In genomic region chr2:67840460-67841068, GRCh38 we compare ENCODE assay signal across 8 cellular contexts.
DNase-seq lines count a peak whose midpoint lies in the region; ATAC-seq, FAIRE-seq and TF ChIP-seq lines count a peak whose summit lies in the region.

No MANE protein-coding gene starts in this region.

- H3K27ac ChIP-seq in colonic mucosa (no peak overlapping the region), HepG2 (ENCODE audit: extremely low read length, insufficient read depth, low read length) (no peak overlapping the region)

- DNase-seq in Daoy (ENCODE audit: low read depth), result peak; percentile 73
- peak; percentile 25 for DNase-seq in GM20000 (ENCODE audit: low spot score)
- DNase-seq in KG1 (lab: John Stamatoyannopoulos, UW), result peak; percentile 20
- DNase-seq in RPMI7951 (ENCODE audit: low read depth), result peak; percentile 69
- DNase-seq in colonic mucosa, result peak; percentile 58
- peak; percentile 43 for DNase-seq in HepG2 (ENCODE audit: low spot score)
- peak; percentile 40 for DNase-seq in stromal cell of bone marrow (ENCODE audit: low read depth)

- no peaks in the 10 kb centered on the region for H3K36me3 ChIP-seq in colonic mucosa
- no peaks in the 10 kb centered on the region for H3K36me3 ChIP-seq in HepG2 (replicated peaks in 1 of 2; ENCODE audit: control insufficient read depth in 1 of 2, insufficient read depth in 2 of 2, low read length in 2 of 2)

- H3K4me3 ChIP-seq in colonic mucosa (no peak overlapping the region), HepG2 (replicated peaks in 1 of 3; ENCODE audit: insufficient read depth in 1 of 3, low read depth in 2 of 3, low read length in 3 of 3) (no peak overlapping the region)

- POLR2A ChIA-PET in HepG2 (lab: Yijun Ruan, JAX), result no interaction called here

- H3K4me2 ChIP-seq in HepG2 (ENCODE audit: low read depth, low read length), result no peak overlapping the region

- FAIRE-seq in HepG2 (lab: Jason Lieb, UNC), result peak; percentile 74

- TF ChIP-seq EP300 in HepG2 (IDR thresholded peaks at IDR 0.05; ENCODE audit: low read depth in 2 of 2, low read length in 2 of 2) (no peak), HepG2 (CRISPR knock-in tag; IDR thresholded peaks at IDR 0.05; ENCODE audit: borderline replicate concordance) (no peak)

- no peaks in the 10 kb centered on the region for H3K4me1 ChIP-seq in colonic mucosa
- no peaks in the 10 kb centered on the region for H3K4me1 ChIP-seq in HepG2 (ENCODE audit: insufficient read depth, low read length)

- peak; percentile 100 for ATAC-seq in HepG2
- ATAC-seq in HG03025 (IDR thresholded peaks at IDR 0.05; ENCODE audit: low FRiP score, unreplicated experiment), result no peak

- in situ Hi-C loops in HepG2 (cut with HindIII; ENCODE audit: extremely low pct_ligation_motif_present, low pct_unique_long_range_greater_than_20kb), result loop anchor here (10.0 to 25.0 kb wide), 2 partner anchors 1253 to 1406 kb away; partner anchors contain the start of gene MEIS1

- no peaks in the 10 kb centered on the region for H4K20me1 ChIP-seq in HepG2 (ENCODE audit: insufficient read depth, low read length)

- CTCF ChIA-PET in HepG2 (lab: Yijun Ruan, JAX; ENCODE audit: low intra/inter-chr PET ratio, low total read pairs), result no interaction called here

- TF ChIP-seq RAD21 in HepG2 (CRISPR knock-in tag; IDR thresholded peaks at IDR 0.05), result peak; percentile 80

- TF ChIP-seq CTCF in GM20000 (IDR thresholded peaks at IDR 0.05; ENCODE audit: extremely low read depth, missing control alignments) (no peak), colonic mucosa (IDR thresholded peaks at IDR 0.05) (peak; percentile 72), HepG2 (CRISPR knock-in tag; IDR thresholded peaks at IDR 0.05) (peak; percentile 92)

- H2AFZ ChIP-seq in HepG2 (ENCODE audit: low read length), result no peak overlapping the region

- H3K9ac ChIP-seq in colonic mucosa (ENCODE audit: low read depth in 2 of 2, low read length in 2 of 2), result no peak overlapping the region
- no peak overlapping the region for H3K9ac ChIP-seq in HepG2 (ENCODE audit: insufficient read depth, low read depth, low read length)

- intact Hi-C loops in colonic mucosa (cut with DNase I) (loop anchor here (10.0 kb wide), 2 partner anchors 1256 to 1416 kb away; no protein-coding TSS in a partner anchor), HepG2 (cut with micrococcal nuclease; ENCODE audit: unreplicated experiment) (loop anchor here (1.0 to 10.0 kb wide), 6 partner anchors 107 to 1826 kb away; no protein-coding TSS in a partner anchor)

- WGBS in HepG2 (ENCODE audit: low lambda C conversion rate), result 4% methylated on average over 5 of the region's 5 CpGs

- H3K27me3 ChIP-seq in colonic mucosa, result no peaks in the 10 kb centered on the region
- H3K27me3 ChIP-seq in HepG2 (ENCODE audit: control insufficient read depth in 1 of 2, insufficient read depth in 2 of 2, low read length in 2 of 2), result no peaks in the 10 kb centered on the region

- H3K79me2 ChIP-seq in HepG2 (ENCODE audit: insufficient read depth, low read length), result no peaks in the 10 kb centered on the region

- BruUV-seq in HepG2 (replicated peaks; lab: Mats Ljungman, UMichigan), result no TSS peak

- H3K9me3 ChIP-seq in colonic mucosa, result no peaks in the 10 kb centered on the region
- H3K9me3 ChIP-seq in HepG2 (ENCODE audit: low read length), result no peaks in the 10 kb centered on the region

- no peak for TF ChIP-seq POLR2A in HepG2 (IDR thresholded peaks at IDR 0.05; ENCODE audit: insufficient read depth in 1 of 2, low read depth in 2 of 2, low read length in 2 of 2)

TF ChIP-seq in HepG2, 621 proteins besides CTCF, POLR2A, EP300 and RAD21 (continues in another document):
- no peak for TF ChIP-seq SPEN (CRISPR knock-in tag; IDR thresholded peaks at IDR 0.05; ENCODE audit: low read depth)
- TF ChIP-seq ZBTB7B (CRISPR knock-in tag; IDR thresholded peaks at IDR 0.05), result no peak
- TF ChIP-seq ZNF780A (CRISPR knock-in tag; IDR thresholded peaks at IDR 0.05), result no peak
- TF ChIP-seq, protein P1, sequence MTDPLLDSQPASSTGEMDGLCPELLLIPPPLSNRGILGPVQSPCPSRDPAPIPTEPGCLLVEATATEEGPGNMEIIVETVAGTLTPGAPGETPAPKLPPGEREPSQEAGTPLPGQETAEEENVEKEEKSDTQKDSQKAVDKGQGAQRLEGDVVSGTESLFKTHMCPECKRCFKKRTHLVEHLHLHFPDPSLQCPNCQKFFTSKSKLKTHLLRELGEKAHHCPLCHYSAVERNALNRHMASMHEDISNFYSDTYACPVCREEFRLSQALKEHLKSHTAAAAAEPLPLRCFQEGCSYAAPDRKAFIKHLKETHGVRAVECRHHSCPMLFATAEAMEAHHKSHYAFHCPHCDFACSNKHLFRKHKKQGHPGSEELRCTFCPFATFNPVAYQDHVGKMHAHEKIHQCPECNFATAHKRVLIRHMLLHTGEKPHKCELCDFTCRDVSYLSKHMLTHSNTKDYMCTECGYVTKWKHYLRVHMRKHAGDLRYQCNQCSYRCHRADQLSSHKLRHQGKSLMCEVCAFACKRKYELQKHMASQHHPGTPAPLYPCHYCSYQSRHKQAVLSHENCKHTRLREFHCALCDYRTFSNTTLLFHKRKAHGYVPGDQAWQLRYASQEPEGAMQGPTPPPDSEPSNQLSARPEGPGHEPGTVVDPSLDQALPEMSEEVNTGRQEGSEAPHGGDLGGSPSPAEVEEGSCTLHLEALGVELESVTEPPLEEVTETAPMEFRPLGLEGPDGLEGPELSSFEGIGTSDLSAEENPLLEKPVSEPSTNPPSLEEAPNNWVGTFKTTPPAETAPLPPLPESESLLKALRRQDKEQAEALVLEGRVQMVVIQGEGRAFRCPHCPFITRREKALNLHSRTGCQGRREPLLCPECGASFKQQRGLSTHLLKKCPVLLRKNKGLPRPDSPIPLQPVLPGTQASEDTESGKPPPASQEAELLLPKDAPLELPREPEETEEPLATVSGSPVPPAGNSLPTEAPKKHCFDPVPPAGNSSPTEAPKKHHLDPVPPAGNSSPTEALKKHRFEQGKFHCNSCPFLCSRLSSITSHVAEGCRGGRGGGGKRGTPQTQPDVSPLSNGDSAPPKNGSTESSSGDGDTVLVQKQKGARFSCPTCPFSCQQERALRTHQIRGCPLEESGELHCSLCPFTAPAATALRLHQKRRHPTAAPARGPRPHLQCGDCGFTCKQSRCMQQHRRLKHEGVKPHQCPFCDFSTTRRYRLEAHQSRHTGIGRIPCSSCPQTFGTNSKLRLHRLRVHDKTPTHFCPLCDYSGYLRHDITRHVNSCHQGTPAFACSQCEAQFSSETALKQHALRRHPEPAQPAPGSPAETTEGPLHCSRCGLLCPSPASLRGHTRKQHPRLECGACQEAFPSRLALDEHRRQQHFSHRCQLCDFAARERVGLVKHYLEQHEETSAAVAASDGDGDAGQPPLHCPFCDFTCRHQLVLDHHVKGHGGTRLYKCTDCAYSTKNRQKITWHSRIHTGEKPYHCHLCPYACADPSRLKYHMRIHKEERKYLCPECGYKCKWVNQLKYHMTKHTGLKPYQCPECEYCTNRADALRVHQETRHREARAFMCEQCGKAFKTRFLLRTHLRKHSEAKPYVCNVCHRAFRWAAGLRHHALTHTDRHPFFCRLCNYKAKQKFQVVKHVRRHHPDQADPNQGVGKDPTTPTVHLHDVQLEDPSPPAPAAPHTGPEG (CRISPR knock-in tag; IDR thresholded peaks at IDR 0.05), result no peak
- TF ChIP-seq ZBTB39 (CRISPR knock-in tag; IDR thresholded peaks at IDR 0.05), result no peak
- TF ChIP-seq KMT2A (CRISPR knock-in tag; IDR thresholded peaks at IDR 0.05), result no peak
- TF ChIP-seq U2AF1 (optimal IDR thresholded peaks at IDR 0.05; ENCODE audit: low read depth, low read length), result no peak
- no peak for TF ChIP-seq ZNF207 (IDR thresholded peaks at IDR 0.05; ENCODE audit: borderline replicate concordance)
- TF ChIP-seq NFYB (CRISPR knock-in tag; IDR thresholded peaks at IDR 0.05), result no peak
- peak; percentile 54; the same call in 1 of the 2 replicates for TF ChIP-seq SMC3 (IDR thresholded peaks at IDR 0.05; ENCODE audit: low read length)
- TF ChIP-seq HOXA9 (CRISPR knock-in tag; IDR thresholded peaks at IDR 0.05; ENCODE audit: borderline replicate concordance), result no peak
- TF ChIP-seq ZBTB10 (CRISPR knock-in tag; IDR thresholded peaks at IDR 0.05; ENCODE audit: borderline replicate concordance), result no peak

Comparison
In these comparisons a context has a peak if more than half of its experiments do, and no peak if none do; other contexts are left out.
1. DNase-seq: peak in every context shown above with its lines; median percentile 73 in Daoy; 69 in RPMI7951; 58 in colonic mucosa; 43 in HepG2; 40 in stromal cell of bone marrow; 25 in GM20000; 20 in KG1.